21 cellular contexts compared by ENCODE assay signal in the genomic region with DNA sequence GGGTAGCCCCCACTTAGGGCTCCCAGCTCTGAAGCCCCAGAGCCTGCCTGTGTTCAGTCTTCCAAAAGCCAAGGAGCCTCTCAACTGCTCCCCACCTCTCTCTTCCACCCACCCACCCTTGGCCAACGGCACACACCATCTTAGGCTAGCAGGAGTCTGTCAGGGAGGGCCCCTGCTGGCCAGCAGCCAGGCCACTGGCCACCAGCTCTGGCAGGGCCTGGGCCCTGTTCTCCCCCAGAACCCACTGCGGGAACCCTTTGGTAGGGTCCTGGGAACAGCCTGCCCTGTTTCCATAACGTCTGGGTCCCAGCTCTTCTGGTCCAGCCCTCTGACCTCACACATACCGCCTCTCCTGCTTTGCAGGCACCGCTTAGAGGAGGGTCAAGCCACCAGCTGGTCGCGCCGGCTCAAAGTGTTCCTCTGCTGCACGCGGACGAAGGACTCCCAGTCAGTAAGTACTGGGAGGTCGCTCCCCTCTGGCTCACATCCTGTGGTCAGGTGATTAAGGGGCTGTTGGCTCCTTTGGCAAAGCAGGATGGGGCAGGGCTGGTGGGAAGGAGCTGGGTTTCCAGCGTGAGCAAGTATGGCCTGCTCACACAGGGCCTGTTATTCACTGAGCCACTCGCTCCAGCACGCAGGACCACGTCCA. TPM values are rescaled to one million over a fixed set of nuclear protein-coding genes. Genes with fewer than 3 reads are reported as not detected.
DNase-seq lines count a peak whose midpoint lies in the region; TF ChIP-seq lines count a peak whose summit lies in the region.
"Had no signal": no experiment of that assay in that cellular context is flagged by ENCODE, and none has a peak within 500 bp of the region (broad histone marks: within the 10 kb centered on the region; RNA-seq: fewer than 3 reads in every experiment).

No MANE protein-coding gene starts in this region.

- in situ Hi-C loops in astrocyte of the spinal cord (cut with HindIII; ENCODE audit: low sequenced_read_pairs): no loop called here

- peak overlapping the region; percentile 4 for H3K27ac ChIP-seq in temporal lobe (ENCODE audit: low read depth, low read length)
- H3K27ac ChIP-seq: breast epithelium, foreskin keratinocyte, GM23248, parathyroid adenoma, suprapubic skin had no signal

- H3K4me3 ChIP-seq in astrocyte of the spinal cord (ENCODE audit: low read depth, low read length) (no peak overlapping the region), fibroblast of pulmonary artery (replicated peaks; ENCODE audit: low read depth, low read length) (no peak overlapping the region)
- H3K4me3 ChIP-seq: breast epithelium, GM23248, left ventricle myocardium inferior, smooth muscle cell, suprapubic skin had no signal

- DNase-seq in NCI-H226: peak; percentile 53
- DNase-seq in astrocyte of the spinal cord (ENCODE audit: low read depth, low spot score): peak; percentile 76
- peak; percentile 14 for DNase-seq in fibroblast of pulmonary artery (ENCODE audit: low read depth)
- DNase-seq in globus pallidus (ENCODE audit: low spot score): no peak
- DNase-seq in activated CD8-positive, alpha-beta memory T cell treated with anti-CD3 and anti-CD28 coated beads, Interleukin-2, amount 50 U/mL, for 4 hours: no peak
- no peak for DNase-seq in OCI-M1 (lab: John Stamatoyannopoulos, UW)
- DNase-seq: activated CD4-positive, alpha-beta T cell treated with anti-CD3 and anti-CD28 coated beads for 48 hours; activated naive CD4-positive, alpha-beta T cell treated with anti-CD3 and anti-CD28 coated beads for 36 hours; BE2C; effector memory CD4-positive, alpha-beta T cell; foreskin keratinocyte; GM23248; left ventricle myocardium inferior; NCI-H2081 treated with DMSO at 0.1 percent for 48 hours; NCI-H526 had no signal

- TF ChIP-seq CTCF in astrocyte of the spinal cord (IDR thresholded peaks at IDR 0.05; ENCODE audit: low read depth, low read length) (no peak), fibroblast of pulmonary artery (IDR thresholded peaks at IDR 0.05; ENCODE audit: low read length, missing control alignments) (no peak)

RNA-seq across cellular contexts. Expression of a gene that starts 26.7 kb away (rescaled TPM):
- 1.2 TPM for total RNA-seq in temporal lobe
- total RNA-seq: GM23248 had no signal

RNA-seq across cellular contexts. Expression of a gene that starts 45.6 kb away (rescaled TPM):
- 7.4 TPM for total RNA-seq in temporal lobe
- total RNA-seq: OCI-LY7 had no signal

Comparison
In these comparisons a context has a peak if more than half of its experiments do, and no peak if none do; other contexts are left out.
1. DNase-seq: peak in NCI-H226 (single experiment), astrocyte of the spinal cord (single experiment) and fibroblast of pulmonary artery (single experiment); none in globus pallidus (single experiment), activated CD8-positive, alpha-beta memory T cell treated with anti-CD3 and anti-CD28 coated beads, Interleukin-2, amount 50 U/mL, for 4 hours (single experiment) and OCI-M1 (single experiment).